In genomic region chr7:17371656-17372524, GRCh38 we compare ENCODE assay signal across 10 cellular contexts.
DNase-seq lines count a peak whose midpoint lies in the region; ATAC-seq and TF ChIP-seq lines count a peak whose summit lies in the region.
"Had no signal": no experiment of that assay in that cellular context is flagged by ENCODE, and none has a peak within 500 bp of the region (broad histone marks: within the 10 kb centered on the region; RNA-seq: fewer than 3 reads in every experiment).

No MANE protein-coding gene starts in this region.

- H3K9me3 Mint-ChIP-seq in stimulated activated effector memory CD8-positive, alpha-beta T cell treated with anti-CD3 and anti-CD28 coated beads, Interleukin-12 subunit alpha, Interleukin-12 subunit beta, amount 100 ng/mL, for 72 hours, result no peaks in the 10 kb centered on the region

- no peaks in the 10 kb centered on the region for H3K36me3 Mint-ChIP-seq in stimulated activated effector memory CD8-positive, alpha-beta T cell treated with anti-CD3 and anti-CD28 coated beads, Interleukin-12 subunit alpha, Interleukin-12 subunit beta, amount 100 ng/mL, for 72 hours

- no peak overlapping the region for H3K4me3 Mint-ChIP-seq in stimulated activated effector memory CD8-positive, alpha-beta T cell treated with anti-CD3 and anti-CD28 coated beads, Interleukin-12 subunit alpha, Interleukin-12 subunit beta, amount 100 ng/mL, for 72 hours

- peak overlapping the region; percentile 9 for H3K27ac Mint-ChIP-seq in stimulated activated effector memory CD8-positive, alpha-beta T cell treated with anti-CD3 and anti-CD28 coated beads, Interleukin-12 subunit alpha, Interleukin-12 subunit beta, amount 100 ng/mL, for 72 hours

- H3K4me1 Mint-ChIP-seq in stimulated activated effector memory CD8-positive, alpha-beta T cell treated with anti-CD3 and anti-CD28 coated beads, Interleukin-12 subunit alpha, Interleukin-12 subunit beta, amount 100 ng/mL, for 72 hours, result peaks cover 6% of the 10 kb centered on the region

- CTCF ChIA-PET in HEK293 (lab: Yijun Ruan, JAX), result no interaction called here

- no peak overlapping the region; the same call in 1 of the 2 replicates for H3K27ac ChIP-seq in HEK293 (ENCODE audit: extremely low read depth, low read depth, low read length)

- no peak overlapping the region for H3K4me3 ChIP-seq in HEK293 (ENCODE audit: low read depth, low read length)
- no peak overlapping the region for H3K4me3 ChIP-seq in foreskin fibroblast (ENCODE audit: low read depth in 1 of 2, low read length in 2 of 2)

- H3K36me3 ChIP-seq in HEK293 (ENCODE audit: control insufficient read depth in 2 of 2, insufficient read depth in 1 of 2, low read length in 2 of 2), result no peaks in the 10 kb centered on the region

- DNase-seq in SW480 (ENCODE audit: low spot score) (peak; percentile 66), foreskin fibroblast (peak; percentile 93 to 94), GOT3 (lab: John Stamatoyannopoulos, UW) (no peak)
- DNase-seq in stimulated activated effector memory CD8-positive, alpha-beta T cell treated with anti-CD3 and anti-CD28 coated beads, Interleukin-12 subunit alpha, Interleukin-12 subunit beta, amount 100 ng/mL, for 72 hours (ENCODE audit: low spot score in 2 of 2), result no peak
- no peak for DNase-seq in effector CD8-positive, alpha-beta T cell (lab: John Stamatoyannopoulos, UW)
- DNase-seq: activated T-cell treated with anti-CD3 and anti-CD28 coated beads, Interleukin-2, amount 50 U/mL, for 1 hour had no signal

- TF ChIP-seq CTCF in HEK293 (tag by site-specific recombination; IDR thresholded peaks at IDR 0.05) (no peak), foreskin fibroblast (IDR thresholded peaks at IDR 0.05; ENCODE audit: low read depth, low read length) (no peak)

- POLR2A ChIA-PET in HEK293 (lab: Yijun Ruan, JAX), result no interaction called here

- peak; percentile 70 for ATAC-seq in stimulated activated effector memory CD8-positive, alpha-beta T cell treated with anti-CD3 and anti-CD28 coated beads, Interleukin-12 subunit alpha, Interleukin-12 subunit beta, amount 100 ng/mL, for 72 hours
- ATAC-seq in GM21390 (IDR thresholded peaks at IDR 0.05; ENCODE audit: unreplicated experiment) (no peak), GM18520 (IDR thresholded peaks at IDR 0.05; ENCODE audit: unreplicated experiment) (no peak)
- ATAC-seq: Right ventricle myocardium inferior had no signal

- H3K9me3 ChIP-seq in HEK293 (ENCODE audit: control insufficient read depth, insufficient read depth, low read depth, low read length), result no peaks in the 10 kb centered on the region

- H3K4me1 ChIP-seq in HEK293 (ENCODE audit: control insufficient read depth, insufficient read depth, low read length), result peaks cover 4% of the 10 kb centered on the region; the same call in 1 of the 2 replicates

TF ChIP-seq in HEK293, 187 proteins besides CTCF, POLR2A, EP300 and RAD21 (continues in another document):
- TF ChIP-seq OSR2 (tag by site-specific recombination; IDR thresholded peaks at IDR 0.05) (0 out of 2 replicates have a peak, but pooled peaks have one; percentile 6), ZNF623 (tag by site-specific recombination; IDR thresholded peaks at IDR 0.05) (no peak), PRDM10 (tag by site-specific recombination; IDR thresholded peaks at IDR 0.05) (peak; percentile 60), ZNF639 (tag by site-specific recombination; IDR thresholded peaks at IDR 0.05) (0 out of 2 replicates have a peak, but pooled peaks have one; percentile 37), ZNF132 (tag by site-specific recombination; IDR thresholded peaks at IDR 0.05; ENCODE audit: borderline replicate concordance) (no peak), KLF8 (tag by site-specific recombination; IDR thresholded peaks at IDR 0.05) (peak; percentile 72), ZNF768 (tag by site-specific recombination; IDR thresholded peaks at IDR 0.05) (no peak), ZNF629 (tag by site-specific recombination; IDR thresholded peaks at IDR 0.05) (peak; percentile 88), SP2 (tag by site-specific recombination; IDR thresholded peaks at IDR 0.05) (0 out of 2 replicates have a peak, but pooled peaks have one; percentile 18), ZBTB17 (tag by site-specific recombination; IDR thresholded peaks at IDR 0.05) (peak; percentile 62), SP7 (tag by site-specific recombination; IDR thresholded peaks at IDR 0.05) (peak; percentile 63; the same call in 1 of the 2 replicates), PATZ1 (tag by site-specific recombination; IDR thresholded peaks at IDR 0.05) (0 out of 2 replicates have a peak, but pooled peaks have one; percentile 24), ZNF398 (tag by site-specific recombination; IDR thresholded peaks at IDR 0.05) (0 out of 2 replicates have a peak, but pooled peaks have one; percentile 26)

Comparison
In these comparisons a context has a peak if more than half of its experiments do, and no peak if none do; other contexts are left out.
1. DNase-seq: peak in SW480 (single experiment) and foreskin fibroblast (2 of 2); none in stimulated activated effector memory CD8-positive, alpha-beta T cell treated with anti-CD3 and anti-CD28 coated beads, Interleukin-12 subunit alpha, Interleukin-12 subunit beta, amount 100 ng/mL, for 72 hours (0 of 2), GOT3 (single experiment) and effector CD8-positive, alpha-beta T cell (single experiment).